In the genomic region with DNA sequence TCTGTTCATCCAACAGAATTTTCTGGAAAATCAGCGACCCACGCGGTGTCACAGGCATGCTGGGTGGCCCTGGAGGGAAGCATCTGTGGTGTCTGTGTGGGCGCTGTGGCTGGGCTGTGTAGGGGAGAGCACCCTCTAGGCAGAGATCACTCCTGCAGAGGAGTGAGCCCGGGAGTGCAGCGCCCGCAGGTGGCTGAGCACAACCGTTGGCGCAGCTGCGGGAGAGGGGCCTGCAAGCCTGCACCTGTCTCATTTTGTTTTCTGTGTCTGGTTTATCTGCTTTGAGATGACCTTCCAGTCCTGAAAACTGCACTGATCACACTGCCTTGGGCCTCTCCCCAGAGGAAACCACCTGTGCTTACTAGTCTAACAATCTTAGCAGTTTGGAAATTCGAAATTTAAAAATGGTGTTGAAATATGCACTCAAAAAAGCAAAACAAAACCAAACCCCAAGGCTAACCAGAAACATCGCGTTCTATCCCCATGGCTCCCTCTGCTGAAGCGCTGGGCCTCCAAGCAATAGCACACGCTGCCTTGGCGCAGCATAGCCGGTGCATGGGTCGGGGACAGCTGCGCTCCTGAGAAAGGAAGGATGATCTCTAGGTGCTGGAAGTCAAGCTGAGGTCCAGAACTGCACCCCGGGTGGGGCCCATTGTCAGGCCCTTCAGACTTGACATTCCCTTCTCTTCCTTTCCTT, we compare ENCODE assay signal across 18 cellular contexts. TPM values are rescaled to one million over a fixed set of nuclear protein-coding genes. Genes with fewer than 3 reads are reported as not detected.
A peak's percentile ranks its signal among the peaks of the same experiment; 100 is the strongest.
DNase-seq lines count a peak whose midpoint lies in the region; ATAC-seq, FAIRE-seq and TF ChIP-seq lines count a peak whose summit lies in the region.
"Had no signal": no experiment of that assay in that cellular context is flagged by ENCODE, and none has a peak within 500 bp of the region (broad histone marks: within the 10 kb centered on the region; RNA-seq: fewer than 3 reads in every experiment).

No MANE protein-coding gene starts in this region.

- TF ChIP-seq POLR2A in HepG2 (IDR thresholded peaks at IDR 0.05; ENCODE audit: insufficient read depth in 1 of 2, low read depth in 2 of 2, low read length in 2 of 2) (0 out of 4 replicates have a peak, but pooled peaks of 1 of the 2 experiments have one; percentile 46), right lobe of liver (IDR thresholded peaks at IDR 0.05) (no peak)

- no peak for TF ChIP-seq EP300 in HepG2 (IDR thresholded peaks at IDR 0.05; ENCODE audit: low read depth in 2 of 2, low read length in 2 of 2)
- TF ChIP-seq EP300 in HepG2 (CRISPR knock-in tag; IDR thresholded peaks at IDR 0.05; ENCODE audit: borderline replicate concordance) = no peak

- POLR2A ChIA-PET in HepG2 (lab: Yijun Ruan, JAX) = interaction anchor here (1.6 to 8.6 kb wide), 7 partner anchors 14 to 50 kb away, joined by 5 to 105 read pairs (median 18); partner anchors contain the start of gene MX2
- POLR2A ChIA-PET in activated CD8-positive, alpha-beta T cell treated with anti-CD3 and anti-CD28 coated beads, Interleukin-2, amount 10 ng/mL, durations not matched to agents 7 days and 5 days (lab: Charles Lee) = no interaction called here

- H3K36me3 ChIP-seq in HepG2 (replicated peaks in 1 of 2; ENCODE audit: control insufficient read depth in 1 of 2, insufficient read depth in 2 of 2, low read length in 2 of 2) = no peaks in the 10 kb centered on the region
- no peaks in the 10 kb centered on the region for H3K36me3 ChIP-seq in right lobe of liver
- H3K36me3 ChIP-seq in kidney (ENCODE audit: control insufficient read depth in 1 of 2, insufficient read depth in 2 of 2, low read length in 2 of 2) = no peaks in the 10 kb centered on the region
- H3K36me3 ChIP-seq: esophagus muscularis mucosa had no signal

- H3K9ac ChIP-seq in HepG2 (ENCODE audit: insufficient read depth, low read depth, low read length) = peak overlapping the region; percentile 76
- H3K9ac ChIP-seq in kidney (ENCODE audit: low read length in 2 of 2) = no peak overlapping the region
- H3K9ac ChIP-seq: parathyroid adenoma had no signal

- peak overlapping the region; percentile 32 to 69 (median 38); a peak in 5 of 6 replicates for H3K4me3 ChIP-seq in HepG2 (replicated peaks in 1 of 3; ENCODE audit: insufficient read depth in 1 of 3, low read depth in 2 of 3, low read length in 3 of 3)
- H3K4me3 ChIP-seq in right lobe of liver = no peak overlapping the region
- no peak overlapping the region for H3K4me3 ChIP-seq in kidney (ENCODE audit: low read length in 2 of 2)
- H3K4me3 ChIP-seq: esophagus muscularis mucosa had no signal

- TF ChIP-seq RAD21 in HepG2 (CRISPR knock-in tag; IDR thresholded peaks at IDR 0.05) = peak; percentile 47; the same call in 1 of the 2 replicates

- H3K79me2 ChIP-seq in HepG2 (ENCODE audit: insufficient read depth, low read length) = peaks cover 20% of the 10 kb centered on the region
- H3K79me2 ChIP-seq: parathyroid adenoma had no signal

- FAIRE-seq in HepG2 (lab: Jason Lieb, UNC) (no peak), kidney (lab: Jason Lieb, UNC) (no peak)
- FAIRE-seq: H54, HTR-8/SVneo had no signal

- no peaks in the 10 kb centered on the region for H3K27me3 ChIP-seq in HepG2 (ENCODE audit: control insufficient read depth in 1 of 2, insufficient read depth in 2 of 2, low read length in 2 of 2)
- peaks cover 0 to 7% of the 10 kb centered on the region in 2 donors for H3K27me3 ChIP-seq in right lobe of liver

- peaks cover 91% of the 10 kb centered on the region for H3K4me1 ChIP-seq in HepG2 (ENCODE audit: insufficient read depth, low read length)
- peaks cover 0 to 5% (median under 1%) of the 10 kb centered on the region in 4 donors for H3K4me1 ChIP-seq in right lobe of liver
- no peaks in the 10 kb centered on the region for H3K4me1 ChIP-seq in kidney (ENCODE audit: control insufficient read depth in 1 of 2, insufficient read depth in 1 of 2, low read depth in 1 of 2, low read length in 2 of 2)
- H3K4me1 ChIP-seq: parathyroid adenoma had no signal

- H3K4me3 Mint-ChIP-seq in activated CD8-positive, alpha-beta T cell treated with anti-CD3 and anti-CD28 coated beads, Interleukin-2, amount 10 ng/mL, durations not matched to agents 7 days and 5 days = no peak overlapping the region
- no peak overlapping the region for H3K4me3 Mint-ChIP-seq in stimulated activated naive CD8-positive, alpha-beta T cell treated with anti-CD3 and anti-CD28 coated beads, Interleukin-15, amount 100 ng/mL, for 72 hours
- H3K4me3 Mint-ChIP-seq: B cell had no signal

- no peaks in the 10 kb centered on the region for H3K9me3 Mint-ChIP-seq in activated CD8-positive, alpha-beta T cell treated with anti-CD3 and anti-CD28 coated beads, Interleukin-2, amount 10 ng/mL, durations not matched to agents 7 days and 5 days (ENCODE audit: insufficient read depth)
- H3K9me3 Mint-ChIP-seq in stimulated activated naive CD8-positive, alpha-beta T cell treated with anti-CD3 and anti-CD28 coated beads, Interleukin-15, amount 100 ng/mL, for 72 hours = no peaks in the 10 kb centered on the region

- intact Hi-C loops in HepG2 (cut with micrococcal nuclease; ENCODE audit: unreplicated experiment) (no loop called here), right lobe of liver (cut with DNase I) (no loop called here), kidney (cut with DNase I) (no loop called here)

- no TSS peak for BruUV-seq in HepG2 (replicated peaks; lab: Mats Ljungman, UMichigan)

- no peaks in the 10 kb centered on the region for H3K9me3 ChIP-seq in HepG2 (ENCODE audit: low read length)
- no peaks in the 10 kb centered on the region for H3K9me3 ChIP-seq in right lobe of liver
- H3K9me3 ChIP-seq in kidney (ENCODE audit: control insufficient read depth in 1 of 2, low read length in 2 of 2) = no peaks in the 10 kb centered on the region
- H3K9me3 ChIP-seq: esophagus muscularis mucosa had no signal

- peak; percentile 63 for TF ChIP-seq CTCF in HepG2 (CRISPR knock-in tag; IDR thresholded peaks at IDR 0.05)
- no peak for TF ChIP-seq CTCF in right lobe of liver (IDR thresholded peaks at IDR 0.05)
- TF ChIP-seq CTCF in kidney (IDR thresholded peaks at IDR 0.05; ENCODE audit: borderline replicate concordance, extremely low read depth, insufficient read depth) = no peak

- in situ Hi-C loops in HepG2 (cut with HindIII; ENCODE audit: extremely low pct_ligation_motif_present, low pct_unique_long_range_greater_than_20kb) = no loop called here

- H3K36me3 Mint-ChIP-seq in activated CD8-positive, alpha-beta T cell treated with anti-CD3 and anti-CD28 coated beads, Interleukin-2, amount 10 ng/mL, durations not matched to agents 7 days and 5 days (ENCODE audit: low read depth) = no peaks in the 10 kb centered on the region

- H3K27ac Mint-ChIP-seq in activated CD8-positive, alpha-beta T cell treated with anti-CD3 and anti-CD28 coated beads, Interleukin-2, amount 10 ng/mL, durations not matched to agents 7 days and 5 days = no peak overlapping the region
- H3K27ac Mint-ChIP-seq in stimulated activated naive CD8-positive, alpha-beta T cell treated with anti-CD3 and anti-CD28 coated beads, Interleukin-15, amount 100 ng/mL, for 72 hours = peak overlapping the region; percentile 1 to 59
- H3K27ac Mint-ChIP-seq: B cell had no signal

- no peaks in the 10 kb centered on the region for H4K20me1 ChIP-seq in HepG2 (ENCODE audit: insufficient read depth, low read length)

- CTCF ChIA-PET in HepG2 (lab: Yijun Ruan, JAX; ENCODE audit: low intra/inter-chr PET ratio, low total read pairs) = interaction anchor here (1.8 kb wide), 1 partner anchor 38 kb away, joined by 3 read pairs; no protein-coding TSS in a partner anchor
- CTCF ChIA-PET in activated CD8-positive, alpha-beta T cell treated with anti-CD3 and anti-CD28 coated beads, Interleukin-2, amount 10 ng/mL, durations not matched to agents 7 days and 5 days (lab: Charles Lee) = interaction anchor here (0.8 to 2.5 kb wide), 3 partner anchors 16 to 49 kb away, joined by 3 to 17 read pairs (median 3); no protein-coding TSS in a partner anchor

- peak; percentile 24 for ATAC-seq in HepG2
- ATAC-seq in right lobe of liver = no peak
- ATAC-seq in activated CD8-positive, alpha-beta T cell treated with anti-CD3 and anti-CD28 coated beads, Interleukin-2, amount 10 ng/mL, durations not matched to agents 7 days and 5 days = peak; percentile 69
- ATAC-seq in stimulated activated naive CD8-positive, alpha-beta T cell treated with anti-CD3 and anti-CD28 coated beads, Interleukin-15, amount 100 ng/mL, for 72 hours = peak; percentile 74

- no peak overlapping the region for H2AFZ ChIP-seq in HepG2 (ENCODE audit: low read length)
- H2AFZ ChIP-seq: parathyroid adenoma had no signal

- H3K4me2 ChIP-seq in HepG2 (ENCODE audit: low read depth, low read length) = peak overlapping the region; percentile 97

- H3K4me1 Mint-ChIP-seq in activated CD8-positive, alpha-beta T cell treated with anti-CD3 and anti-CD28 coated beads, Interleukin-2, amount 10 ng/mL, durations not matched to agents 7 days and 5 days (ENCODE audit: low read depth) = peaks cover 11% of the 10 kb centered on the region
- H3K4me1 Mint-ChIP-seq in stimulated activated naive CD8-positive, alpha-beta T cell treated with anti-CD3 and anti-CD28 coated beads, Interleukin-15, amount 100 ng/mL, for 72 hours = peaks cover 20% of the 10 kb centered on the region

- DNase-seq in HepG2 (ENCODE audit: low spot score) (no peak), right lobe of liver (no peak), NCI-H187 treated with DMSO at 0.1 percent for 48 hours (lab: John Stamatoyannopoulos, UW) (peak; percentile 26), AG20443 (ENCODE audit: low spot score) (no peak), kidney (no peak), D341Med (ENCODE audit: low spot score) (no peak)
- DNase-seq in activated CD8-positive, alpha-beta T cell treated with anti-CD3 and anti-CD28 coated beads, Interleukin-2, amount 10 ng/mL, durations not matched to agents 7 days and 5 days = peak; percentile 38
- peak in 1 of 2 donors; percentile 15 for DNase-seq in stimulated activated naive CD8-positive, alpha-beta T cell treated with anti-CD3 and anti-CD28 coated beads, Interleukin-15, amount 100 ng/mL, for 72 hours
- DNase-seq: activated effector memory CD4-positive, alpha-beta T cell treated with anti-CD3 and anti-CD28 coated beads, Interleukin-2, amount 50 U/mL, for 16 hours; cerebellar nuclear complex; mesenchymal stem cell; NCI-H2081; stimulated activated naive CD4-positive, alpha-beta T cell treated with Interleukin-2 at 50 U/mL for 16 hours had no signal

- H3K27me3 Mint-ChIP-seq in activated CD8-positive, alpha-beta T cell treated with anti-CD3 and anti-CD28 coated beads, Interleukin-2, amount 10 ng/mL, durations not matched to agents 7 days and 5 days (ENCODE audit: low read depth) = peaks cover 33% of the 10 kb centered on the region
- peaks cover 37% of the 10 kb centered on the region for H3K27me3 Mint-ChIP-seq in stimulated activated naive CD8-positive, alpha-beta T cell treated with anti-CD3 and anti-CD28 coated beads, Interleukin-15, amount 100 ng/mL, for 72 hours

- 44% methylated on average over 11 of the region's 20 CpGs for WGBS in HepG2 (ENCODE audit: low lambda C conversion rate)
- 84% methylated on average over 13 of the region's 20 CpGs for WGBS in right lobe of liver (ENCODE audit: insufficient coverage, low coverage, low lambda C conversion rate, missing lambda C conversion rate)

- peak overlapping the region; percentile 96 for H3K27ac ChIP-seq in HepG2 (ENCODE audit: extremely low read length, insufficient read depth, low read length)
- H3K27ac ChIP-seq in right lobe of liver = no peak overlapping the region
- no peak overlapping the region for H3K27ac ChIP-seq in kidney (ENCODE audit: low read depth in 2 of 2, low read length in 2 of 2)
- H3K27ac ChIP-seq: esophagus muscularis mucosa, parathyroid adenoma had no signal

RNA-seq across cellular contexts. Expression of gene FAM3B, which starts 4.8 kb away (rescaled TPM):
- 41.9 and 62.0 TPM in 2 replicates for total RNA-seq in HepG2 (2016; rRNA removed; fragmentation: Illumina TruSeq; extraction: Trizol)
- total RNA-seq in HepG2 (2016; cell fraction: cytosol; rRNA removed; fragmentation: Illumina TruSeq; extraction: Trizol; ENCODE audit: low read depth) = 39.6 and 40.5 TPM in 2 replicates
- total RNA-seq in HepG2 (2016; cell fraction: insoluble cytoplasmic fraction; rRNA removed; fragmentation: Illumina TruSeq; extraction: Trizol) = 44.1 and 62.5 TPM in 2 replicates
- 34.8 and 38.7 TPM in 2 replicates for total RNA-seq in HepG2 (2016; cell fraction: membrane; rRNA removed; fragmentation: Illumina TruSeq; extraction: Trizol)
- 51.9 and 55.6 TPM in 2 replicates for total RNA-seq in HepG2 (2016; cell fraction: nucleus; rRNA removed; fragmentation: Illumina TruSeq; extraction: Trizol)
- polyA plus RNA-seq in HepG2 (2011; rRNA removed) = 43.6 and 46.5 TPM in 2 replicates
- polyA plus RNA-seq in HepG2 (2011; cell fraction: cytosol; rRNA removed) = 35.5 and 35.6 TPM in 2 replicates
- polyA plus RNA-seq in HepG2 (2011; cell fraction: nucleus; rRNA removed) = 32.7 and 33.7 TPM in 2 replicates
- 27.9 and 41.5 TPM in 2 replicates for polyA plus RNA-seq in HepG2 (2012)
- 38.5 and 45.0 TPM in 2 replicates for polyA plus RNA-seq in HepG2 (2016; cell fraction: cytosol; fragmentation: Illumina TruSeq; extraction: Trizol; ENCODE audit: low read depth)
- 40.2 and 42.4 TPM in 2 replicates for polyA plus RNA-seq in HepG2 (2016; cell fraction: insoluble cytoplasmic fraction; fragmentation: Illumina TruSeq; extraction: Trizol; ENCODE audit: low read depth)
- polyA plus RNA-seq in HepG2 (2016; cell fraction: membrane; fragmentation: Illumina TruSeq; extraction: Trizol; ENCODE audit: low read depth) = 30.8 and 35.2 TPM in 2 replicates
- polyA plus RNA-seq in HepG2 (2016; cell fraction: nucleus; fragmentation: Illumina TruSeq; extraction: Trizol; ENCODE audit: insufficient read depth, low read depth) = 91.4 and 98.1 TPM in 2 replicates
- 36.1 TPM in 1 of 2 replicates, not detected in the other for polyA minus RNA-seq in HepG2 (2011; rRNA and poly(A)+ RNA removed; ENCODE audit: low replicate concordance)
- 9.9 and 12.2 TPM in 2 replicates for polyA minus RNA-seq in HepG2 (2011; cell fraction: cytosol; rRNA and poly(A)+ RNA removed)
- polyA minus RNA-seq in HepG2 (2011; cell fraction: nucleus; rRNA and poly(A)+ RNA removed) = 15.6 and 18.9 TPM in 2 replicates
- under 1 TPM in 4 of 6 experiments, not detected in 2; 0.49 to 0.95 (median 0.76) TPM for total RNA-seq in right lobe of liver
- not detected for total RNA-seq in activated CD8-positive, alpha-beta T cell treated with anti-CD3 and anti-CD28 coated beads, Interleukin-2, amount 10 ng/mL, durations not matched to agents 7 days and 5 days
- 19.4 TPM for total RNA-seq in kidney
- polyA plus RNA-seq in kidney (ENCODE audit: insufficient read depth, low read depth, low replicate concordance) = 44.4 TPM
- total RNA-seq: B cell had no signal

RNA-seq across cellular contexts. Expression of gene MX2, which starts 40.5 kb away (rescaled TPM):
- total RNA-seq in HepG2 (2016; rRNA removed; fragmentation: Illumina TruSeq; extraction: Trizol) (35.7 and 46.9 TPM in 2 replicates), right lobe of liver (1 to 10 TPM in 4 of 6 experiments, under 1 TPM in 2; 0.49 to 1.9 (median 1.5) TPM), kidney (11.7 TPM)
- total RNA-seq in HepG2 (2016; cell fraction: cytosol; rRNA removed; fragmentation: Illumina TruSeq; extraction: Trizol; ENCODE audit: low read depth) = 13.1 and 13.9 TPM in 2 replicates
- 36.0 and 40.4 TPM in 2 replicates for total RNA-seq in HepG2 (2016; cell fraction: insoluble cytoplasmic fraction; rRNA removed; fragmentation: Illumina TruSeq; extraction: Trizol)
- 49.7 and 53.9 TPM in 2 replicates for total RNA-seq in HepG2 (2016; cell fraction: membrane; rRNA removed; fragmentation: Illumina TruSeq; extraction: Trizol)
- 22.1 and 28.5 TPM in 2 replicates for total RNA-seq in HepG2 (2016; cell fraction: nucleus; rRNA removed; fragmentation: Illumina TruSeq; extraction: Trizol)
- polyA plus RNA-seq in HepG2 (2011; rRNA removed) (24.0 and 26.3 TPM in 2 replicates), kidney (ENCODE audit: insufficient read depth, low read depth, low replicate concordance) (4.3 TPM)
- polyA plus RNA-seq in HepG2 (2011; cell fraction: cytosol; rRNA removed) = 19.7 and 23.1 TPM in 2 replicates
- polyA plus RNA-seq in HepG2 (2011; cell fraction: nucleus; rRNA removed) = 20.8 and 25.8 TPM in 2 replicates
- polyA plus RNA-seq in HepG2 (2012) = 21.5 and 22.7 TPM in 2 replicates
- 15.4 and 17.8 TPM in 2 replicates for polyA plus RNA-seq in HepG2 (2016; cell fraction: cytosol; fragmentation: Illumina TruSeq; extraction: Trizol; ENCODE audit: low read depth)
- polyA plus RNA-seq in HepG2 (2016; cell fraction: insoluble cytoplasmic fraction; fragmentation: Illumina TruSeq; extraction: Trizol; ENCODE audit: low read depth) = 34.6 and 40.6 TPM in 2 replicates
- 37.5 and 39.1 TPM in 2 replicates for polyA plus RNA-seq in HepG2 (2016; cell fraction: membrane; fragmentation: Illumina TruSeq; extraction: Trizol; ENCODE audit: low read depth)
- 26.6 and 29.1 TPM in 2 replicates for polyA plus RNA-seq in HepG2 (2016; cell fraction: nucleus; fragmentation: Illumina TruSeq; extraction: Trizol; ENCODE audit: insufficient read depth, low read depth)
- 0.21 and 25.1 TPM in 2 replicates for polyA minus RNA-seq in HepG2 (2011; rRNA and poly(A)+ RNA removed; ENCODE audit: low replicate concordance)
- polyA minus RNA-seq in HepG2 (2011; cell fraction: cytosol; rRNA and poly(A)+ RNA removed) = 15.5 and 16.9 TPM in 2 replicates
- 45.6 and 52.1 TPM in 2 replicates for polyA minus RNA-seq in HepG2 (2011; cell fraction: nucleus; rRNA and poly(A)+ RNA removed)
- total RNA-seq in activated CD8-positive, alpha-beta T cell treated with anti-CD3 and anti-CD28 coated beads, Interleukin-2, amount 10 ng/mL, durations not matched to agents 7 days and 5 days = 10 to 100 TPM; 56.0 to 58.6 TPM

Comparison
In these comparisons a context has a peak if more than half of its experiments do, and no peak if none do; other contexts are left out.
1. ATAC-seq: peak in HepG2 (single experiment), activated CD8-positive, alpha-beta T cell treated with anti-CD3 and anti-CD28 coated beads, Interleukin-2, amount 10 ng/mL, durations not matched to agents 7 days and 5 days (single experiment) and stimulated activated naive CD8-positive, alpha-beta T cell treated with anti-CD3 and anti-CD28 coated beads, Interleukin-15, amount 100 ng/mL, for 72 hours (single experiment); none in right lobe of liver (0 of 4).
2. H3K4me3 ChIP-seq: peak in HepG2 (3 of 3); none in right lobe of liver (0 of 3) and kidney (0 of 2).
3. RNA of gene FAM3B, which starts 4.8 kb away (total RNA-seq): 34.8 to 62.5 TPM in HepG2 and 19.4 TPM in kidney (single experiment); 0.49 to 0.95 TPM in right lobe of liver and not detected in activated CD8-positive, alpha-beta T cell treated with anti-CD3 and anti-CD28 coated beads, Interleukin-2, amount 10 ng/mL, durations not matched to agents 7 days and 5 days; every median in the first group is over 10 times any median in the second.
4. DNase-seq: peak in NCI-H187 treated with DMSO at 0.1 percent for 48 hours (single experiment) and activated CD8-positive, alpha-beta T cell treated with anti-CD3 and anti-CD28 coated beads, Interleukin-2, amount 10 ng/mL, durations not matched to agents 7 days and 5 days (single experiment); none in HepG2 (single experiment), right lobe of liver (0 of 3), AG20443 (single experiment), kidney (single experiment) and D341Med (single experiment).